ENCODE assay signal across 23 cellular contexts in genomic region chr3:10988003-10988402, GRCh38. TPM values are rescaled to one million over a fixed set of nuclear protein-coding genes. Genes with fewer than 3 reads are reported as not detected.
A peak's percentile ranks its signal among the peaks of the same experiment; 100 is the strongest.
DNase-seq lines count a peak whose midpoint lies in the region; ATAC-seq, FAIRE-seq and TF ChIP-seq lines count a peak whose summit lies in the region.
"Had no signal": no experiment of that assay in that cellular context is flagged by ENCODE, and none has a peak within 500 bp of the region (broad histone marks: within the 10 kb centered on the region; RNA-seq: fewer than 3 reads in every experiment).

No MANE protein-coding gene starts in this region.

- H3K27me3 ChIP-seq in right lobe of liver (no peaks in the 10 kb centered on the region), spleen (replicated peaks in 1 of 7) (peaks cover 1 to 46% (median 12%) of the 10 kb centered on the region in 7 donors)

- FAIRE-seq in HTR-8/SVneo (lab: Jason Lieb, UNC) = no peak
- FAIRE-seq: GM12892, GM19239 had no signal

- intact Hi-C loops in right lobe of liver (cut with DNase I) = no loop called here
- intact Hi-C loops in spleen (cut with DNase I; ENCODE audit: low total_unique reads) = no loop called here

- DNase-seq in left lobe of liver (ENCODE audit: low spot score) = peak; percentile 87
- DNase-seq in right lobe of liver = peak; percentile 64 to 84 (median 82)
- DNase-seq in spleen = peak; percentile 22
- DNase-seq in SK-N-DZ (ENCODE audit: low spot score) = no peak
- no peak for DNase-seq in HTR-8/SVneo (ENCODE audit: insufficient read length, low spot score)
- DNase-seq in GM03348 (ENCODE audit: low spot score) = no peak
- DNase-seq: C1 segment of cervical spinal cord; Calu3; CD4-positive, alpha-beta memory T cell; COR-L47; DMS53; DMS79 treated with DMSO at 0.1 percent for 48 hours; GF-D8; H9 had no signal

- ATAC-seq in left lobe of liver (peak; percentile 51), right lobe of liver (peak; percentile 57 to 76 (median 62))
- ATAC-seq: GM23338, HCT116 had no signal

- H3K4me3 ChIP-seq in right lobe of liver (no peak overlapping the region), spleen (no peak overlapping the region)
- H3K4me3 ChIP-seq: GM23338 had no signal

- H3K4me1 ChIP-seq in right lobe of liver (peaks cover 0 to 38% (median 20%) of the 10 kb centered on the region in 4 donors), spleen (peaks cover 0 to 14% (median 6%) of the 10 kb centered on the region in 6 donors)

- no peaks in the 10 kb centered on the region for H3K9me3 ChIP-seq in right lobe of liver
- H3K9me3 ChIP-seq in spleen = no peaks in the 10 kb centered on the region

- WGBS in right lobe of liver (ENCODE audit: insufficient coverage, low coverage, low lambda C conversion rate, missing lambda C conversion rate) = 28% methylated on average over 6 of the region's 7 CpGs
- 84 to 94% (median 90%) methylated on average over 7 of the region's 7 CpGs for WGBS in spleen, 5 donors

- no peaks in the 10 kb centered on the region for H3K36me3 ChIP-seq in right lobe of liver
- H3K36me3 ChIP-seq in spleen = no peaks in the 10 kb centered on the region

- TF ChIP-seq POLR2A in right lobe of liver (IDR thresholded peaks at IDR 0.05) = no peak
- no peak for TF ChIP-seq POLR2A in spleen (IDR thresholded peaks at IDR 0.05)

- H3K27ac ChIP-seq in right lobe of liver (peak overlapping the region in 2 of 3 donors; percentile 90 to 91), spleen (no peak overlapping the region)

- no peak for TF ChIP-seq CTCF in right lobe of liver (IDR thresholded peaks at IDR 0.05)
- no peak for TF ChIP-seq CTCF in spleen (IDR thresholded peaks at IDR 0.05 in 8 of 11, conservative IDR thresholded peaks at IDR 0.05 in 3 of 11)

RNA-seq across cellular contexts. Expression of gene SLC6A1, which starts 4.5 kb away (rescaled TPM):
- total RNA-seq in left lobe of liver = 64.8 TPM
- total RNA-seq in right lobe of liver = 10 to 100 TPM; 14.5 to 70.1 (median 37.3) TPM
- total RNA-seq in spleen = 1 to 10 TPM in 5 of 7 donors, under 1 TPM in 2; 0.20 to 3.0 (median 1.2) TPM
- polyA plus RNA-seq in spleen = under 1 TPM; 0.11 to 0.45 (median 0.13) TPM
- polyA plus RNA-seq in SK-N-DZ (2014; cell fraction: cytosol; rRNA removed) = not detected in 2 replicates
- not detected in 2 replicates for polyA plus RNA-seq in SK-N-DZ (2014; cell fraction: nucleus; rRNA removed)
- total RNA-seq: A172; A673; Calu3; CD4-positive, alpha-beta memory T cell; G401; H4; H9 had no signal
- polyA plus RNA-seq: BJ; CD4-positive, alpha-beta memory T cell had no signal

Comparison
In these comparisons a context has a peak if more than half of its experiments do, and no peak if none do; other contexts are left out.
1. DNase-seq: peak in left lobe of liver (single experiment), right lobe of liver (3 of 3) and spleen (single experiment); none in SK-N-DZ (single experiment), HTR-8/SVneo (single experiment) and GM03348 (single experiment).
2. H3K27ac ChIP-seq: peak in right lobe of liver (2 of 3); none in spleen (0 of 8).